ENCODE assay signal across 13 cellular contexts in genomic region chr15:32119286-32119685, GRCh38.
DNase-seq lines count a peak whose midpoint lies in the region; ATAC-seq and TF ChIP-seq lines count a peak whose summit lies in the region.
"Had no signal": no experiment of that assay in that cellular context is flagged by ENCODE, and none has a peak within 500 bp of the region (broad histone marks: within the 10 kb centered on the region; RNA-seq: fewer than 3 reads in every experiment).

No MANE protein-coding gene starts in this region.

- no peaks in the 10 kb centered on the region; a peak in 1 of 22 replicates for H3K27me3 ChIP-seq in BLaER1 treated with 17β-estradiol and CSF1 and Interleukin-3, amounts not matched to agents 10 nM and 100 nM
- H3K27me3 ChIP-seq in MM.1S (replicated peaks; ENCODE audit: insufficient read depth, low read length), result no peaks in the 10 kb centered on the region
- H3K27me3 ChIP-seq in spleen (replicated peaks in 1 of 7), result peaks cover 0 to 5% (median 0%) of the 10 kb centered on the region in 7 donors

- no peak overlapping the region for H3K9ac ChIP-seq in BLaER1 treated with 17β-estradiol and CSF1 and Interleukin-3, amounts not matched to agents 10 nM and 100 nM
- H3K9ac ChIP-seq in MM.1S (ENCODE audit: low read length), result no peak overlapping the region

- no peak overlapping the region for H3K4me3 ChIP-seq in BLaER1 treated with 17β-estradiol and CSF1 and Interleukin-3, amounts not matched to agents 10 nM and 100 nM
- H3K4me3 ChIP-seq in MM.1S (ENCODE audit: low read length) (no peak overlapping the region), spleen (no peak overlapping the region)

- intact Hi-C loops in spleen (cut with DNase I; ENCODE audit: low total_unique reads), result no loop called here
- intact Hi-C loops in left cardiac atrium (cut with DNase I), result no loop called here

- no peaks in the 10 kb centered on the region for H3K79me2 ChIP-seq in MM.1S (ENCODE audit: low read length)

- no peak for DNase-seq in MM.1S
- peak; percentile 45 for DNase-seq in SK-N-DZ (ENCODE audit: low spot score)
- peak; percentile 15 for DNase-seq in spleen
- DNase-seq in omental fat pad (ENCODE audit: low spot score), result no peak
- DNase-seq in activated T-cell treated with anti-CD3 and anti-CD28 coated beads for 4 hours, result no peak
- DNase-seq in left cardiac atrium, result no peak
- DNase-seq: Caco-2; CD4-positive, alpha-beta T cell; HFFc6 had no signal

- H3K36me3 ChIP-seq in BLaER1 treated with 17β-estradiol and CSF1 and Interleukin-3, amounts not matched to agents 10 nM and 100 nM, result no peaks in the 10 kb centered on the region
- no peaks in the 10 kb centered on the region for H3K36me3 ChIP-seq in MM.1S (replicated peaks; ENCODE audit: insufficient read depth, low read length)
- H3K36me3 ChIP-seq in spleen, result no peaks in the 10 kb centered on the region

- no peaks in the 10 kb centered on the region for H3F3A ChIP-seq in MM.1S (ENCODE audit: insufficient read depth, low read length)

- 0 out of 2 replicates have a peak overlapping the region, but pooled peaks have one; percentile 43 for H2AFZ ChIP-seq in MM.1S (ENCODE audit: low read length)

- no peaks in the 10 kb centered on the region for H4K20me1 ChIP-seq in BLaER1 treated with 17β-estradiol and CSF1 and Interleukin-3, amounts not matched to agents 10 nM and 100 nM
- no peaks in the 10 kb centered on the region for H4K20me1 ChIP-seq in MM.1S (ENCODE audit: insufficient read depth, low read length)

- H3K4me1 ChIP-seq in BLaER1 treated with 17β-estradiol and CSF1 and Interleukin-3, amounts not matched to agents 10 nM and 100 nM, result peaks cover 11 to 37% (median 30%) of the 10 kb centered on the region in 10 experiments
- no peaks in the 10 kb centered on the region for H3K4me1 ChIP-seq in MM.1S (ENCODE audit: low read length)
- peaks cover 0 to 13% (median 0%) of the 10 kb centered on the region in 6 donors for H3K4me1 ChIP-seq in spleen
- H3K4me1 ChIP-seq: Caco-2 had no signal

- WGBS in spleen, 5 donors, result 59 to 77% (median 72%) methylated on average over 3 of the region's 3 CpGs

- H3K4me2 ChIP-seq in BLaER1 treated with 17β-estradiol and CSF1 and Interleukin-3, amounts not matched to agents 10 nM and 100 nM, result peak overlapping the region in 7 of 11 experiments; percentile 14 to 64 (median 45); a peak in 6 of 22 replicates
- no peak overlapping the region for H3K4me2 ChIP-seq in MM.1S (ENCODE audit: low read depth, low read length)

- no peak for TF ChIP-seq CTCF in MM.1S (IDR thresholded peaks at IDR 0.05; ENCODE audit: low read length)
- TF ChIP-seq CTCF in spleen (IDR thresholded peaks at IDR 0.05 in 8 of 11, conservative IDR thresholded peaks at IDR 0.05 in 3 of 11), result no peak
- no peak for TF ChIP-seq CTCF in omental fat pad (IDR thresholded peaks at IDR 0.05)

- ATAC-seq in omental fat pad (ENCODE audit: low FRiP score) (no peak), left cardiac atrium (no peak)
- ATAC-seq: HCT116 had no signal

- no peak overlapping the region for H3K27ac ChIP-seq in BLaER1 treated with 17β-estradiol and CSF1 and Interleukin-3, amounts not matched to agents 10 nM and 100 nM
- H3K27ac ChIP-seq in MM.1S (ENCODE audit: low read length) (no peak overlapping the region), spleen (no peak overlapping the region)
- H3K27ac ChIP-seq: C4-2B, HL-60 had no signal

- no peaks in the 10 kb centered on the region for H3K9me3 ChIP-seq in BLaER1 treated with 17β-estradiol and CSF1 and Interleukin-3, amounts not matched to agents 10 nM and 100 nM (replicated peaks in 1 of 11)
- no peaks in the 10 kb centered on the region for H3K9me3 ChIP-seq in MM.1S (replicated peaks; ENCODE audit: insufficient read depth, low read length)
- H3K9me3 ChIP-seq in spleen, result no peaks in the 10 kb centered on the region
- H3K9me3 ChIP-seq: Caco-2 had no signal

- TF ChIP-seq POLR2A in spleen (IDR thresholded peaks at IDR 0.05), result no peak

- H3K9me2 ChIP-seq in MM.1S (replicated peaks; ENCODE audit: insufficient read depth, low read length), result no peaks in the 10 kb centered on the region

Comparison
In these comparisons a context has a peak if more than half of its experiments do, and no peak if none do; other contexts are left out.
1. DNase-seq: peak in SK-N-DZ (single experiment) and spleen (single experiment); none in MM.1S (single experiment), omental fat pad (single experiment), activated T-cell treated with anti-CD3 and anti-CD28 coated beads for 4 hours (single experiment) and left cardiac atrium (single experiment).